ENCODE assay signal across 19 cellular contexts in genomic region chr17:77596491-77597420, GRCh38.
DNase-seq lines count a peak whose midpoint lies in the region; ATAC-seq, FAIRE-seq and TF ChIP-seq lines count a peak whose summit lies in the region.
"Had no signal": no experiment of that assay in that cellular context is flagged by ENCODE, and none has a peak within 500 bp of the region (broad histone marks: within the 10 kb centered on the region; RNA-seq: fewer than 3 reads in every experiment).

No MANE protein-coding gene starts in this region.

- H3K4me2 ChIP-seq in H1 (ENCODE audit: insufficient read depth in 1 of 2, low read depth in 2 of 2, low read length in 2 of 2) (no peak overlapping the region), neuronal stem cell (ENCODE audit: insufficient read depth, low read length, poor library complexity, severe bottlenecking) (no peak overlapping the region)

- TF ChIP-seq CTCF in A673 (conservative IDR thresholded peaks at IDR 0.05; ENCODE audit: low read depth, low read length), result 0 out of 2 replicates have a peak, but pooled peaks have one; percentile 14
- TF ChIP-seq CTCF in HEK293 (tag by site-specific recombination; IDR thresholded peaks at IDR 0.05), result no peak
- TF ChIP-seq CTCF in H1 (IDR thresholded peaks at IDR 0.05; ENCODE audit: control extremely low read depth in 1 of 3, insufficient read depth in 1 of 3, low read depth in 1 of 3, low read length in 3 of 3), result peak in 1 of 3 experiments; percentile 8; a peak in 1 of 4 replicates

- H3K36me3 ChIP-seq in A673 (ENCODE audit: insufficient read depth, low read length, poor library complexity, severe bottlenecking) (no peaks in the 10 kb centered on the region), HEK293 (ENCODE audit: control insufficient read depth in 2 of 2, insufficient read depth in 1 of 2, low read length in 2 of 2) (no peaks in the 10 kb centered on the region), H1 (ENCODE audit: control insufficient read depth in 2 of 4, insufficient read depth in 4 of 4, low read length in 3 of 4) (no peaks in the 10 kb centered on the region), neuronal stem cell (replicated peaks in 1 of 2; ENCODE audit: control insufficient read depth in 2 of 2, insufficient read depth in 2 of 2, low read length in 2 of 2) (no peaks in the 10 kb centered on the region)
- H3K36me3 ChIP-seq in effector memory CD4-positive, alpha-beta T cell (ENCODE audit: control insufficient read depth, insufficient read depth, low read length), result no peaks in the 10 kb centered on the region

- DNase-seq in A673 (ENCODE audit: low spot score) (no peak), H1 (ENCODE audit: low read depth in 1 of 2, low spot score in 2 of 2) (no peak), neuronal stem cell (ENCODE audit: low spot score) (no peak), NCI-H345 treated with DMSO at 0.1 percent for 48 hours (lab: John Stamatoyannopoulos, UW; ENCODE audit: unreplicated experiment) (no peak)
- no peak for DNase-seq in effector memory CD4-positive, alpha-beta T cell
- DNase-seq: AML-193, Caco-2, DMS53, H7, Kasumi-1, NCI-H1105 treated with DMSO at 0.1 percent for 48 hours, NCI-H187, NCI-H446 treated with DMSO at 0.1 percent for 48 hours, NCI-H774, Right ventricle myocardium superior had no signal

- TF ChIP-seq RAD21 in H1 (IDR thresholded peaks at IDR 0.05 in 1 of 2, conservative IDR thresholded peaks at IDR 0.05 in 1 of 2; ENCODE audit: low read depth in 2 of 2, low read length in 2 of 2), result 0 out of 4 replicates have a peak, but pooled peaks of 1 of the 2 experiments have one; percentile 8

- H3K18ac ChIP-seq in H1 (ENCODE audit: extremely low read depth, low read length) (peak overlapping the region; percentile 6; the same call in 1 of the 2 replicates), neuronal stem cell (ENCODE audit: low read length) (peak overlapping the region; percentile 87)

- H4K20me1 ChIP-seq in H1 (replicated peaks in 1 of 2; ENCODE audit: control insufficient read depth in 1 of 2, insufficient read depth in 2 of 2, low read length in 2 of 2), result no peaks in the 10 kb centered on the region

- H3K27ac ChIP-seq in A673 (ENCODE audit: low read depth, low read length, poor library complexity, severe bottlenecking) (no peak overlapping the region), HEK293 (ENCODE audit: extremely low read depth, low read depth, low read length) (no peak overlapping the region), H1 (ENCODE audit: low read depth, low read length) (no peak overlapping the region), neuronal stem cell (replicated peaks; ENCODE audit: low read length) (no peak overlapping the region)
- H3K27ac ChIP-seq in effector memory CD4-positive, alpha-beta T cell (ENCODE audit: insufficient read depth, low read length, poor library complexity, severe bottlenecking), result no peak overlapping the region

- H2AK5ac ChIP-seq in H1 (ENCODE audit: low read depth, low read length), result no peak overlapping the region
- H2AK5ac ChIP-seq in neuronal stem cell (ENCODE audit: low read depth, low read length), result peak overlapping the region; percentile 49

- H3K23ac ChIP-seq in H1 (ENCODE audit: insufficient read length), result no peak overlapping the region
- H3K23ac ChIP-seq in neuronal stem cell (ENCODE audit: low read depth, low read length, poor library complexity), result no peak overlapping the region

- H4K8ac ChIP-seq in H1 (ENCODE audit: extremely low read depth, insufficient read depth, low read length) (no peak overlapping the region), neuronal stem cell (ENCODE audit: low read depth, low read length) (no peak overlapping the region)

- 93% methylated on average over 22 of the region's 22 CpGs; no CpG with 5 or more reads in 1 of the 2 experiments for WGBS in H1 (ENCODE audit: extremely low coverage in 1 of 2, insufficient coverage in 1 of 2, insufficient read length in 1 of 2, insufficient replicate concordance in 2 of 2, low coverage in 1 of 2, low lambda C conversion rate in 2 of 2, missing lambda C conversion rate in 1 of 2), 2 experiments
- no CpG with 5 or more reads among the region's 22 CpGs for WGBS in neuronal stem cell (ENCODE audit: extremely low coverage in 2 of 2, insufficient read length in 2 of 2, insufficient replicate concordance in 1 of 2), 2 donors

- intact Hi-C loops in A673 (cut with micrococcal nuclease; ENCODE audit: unreplicated experiment), result no loop called here

- H2BK15ac ChIP-seq in H1 (ENCODE audit: low read length) (0 out of 2 replicates have a peak overlapping the region, but pooled peaks have one; percentile 16), neuronal stem cell (ENCODE audit: low read length) (peak overlapping the region; percentile 22)

- POLR2A ChIA-PET in A673 (lab: Charles Lee; ENCODE audit: low non-redundant PET) (no interaction called here), HEK293 (lab: Yijun Ruan, JAX) (no interaction called here), H1 (lab: Charles Lee; ENCODE audit: partially characterized antibody) (no interaction called here)

- H3K9me3 ChIP-seq in A673 (ENCODE audit: low read depth, low read length, poor library complexity, severe bottlenecking), result no peaks in the 10 kb centered on the region
- H3K9me3 ChIP-seq in HEK293 (ENCODE audit: control insufficient read depth, insufficient read depth, low read depth, low read length), result no peaks in the 10 kb centered on the region
- H3K9me3 ChIP-seq in H1 (ENCODE audit: insufficient read depth in 2 of 2, low read depth in 1 of 2, low read length in 1 of 2), result no peaks in the 10 kb centered on the region
- H3K9me3 ChIP-seq in neuronal stem cell (replicated peaks in 1 of 2; ENCODE audit: control insufficient read depth in 2 of 2, insufficient read depth in 1 of 2, low read depth in 1 of 2, low read length in 2 of 2), result no peaks in the 10 kb centered on the region
- H3K9me3 ChIP-seq in effector memory CD4-positive, alpha-beta T cell (ENCODE audit: control insufficient read depth, low read length), result no peaks in the 10 kb centered on the region
- H3K9me3 ChIP-seq: Caco-2 had no signal

- H3K56ac ChIP-seq in H1 (replicated peaks; ENCODE audit: insufficient read length, low read depth, low read length), result no peak overlapping the region

- H2AFZ ChIP-seq in H1 (ENCODE audit: low read length), result no peak overlapping the region
- no peak overlapping the region for H2AFZ ChIP-seq in neuronal stem cell (ENCODE audit: low read length)

- no peak overlapping the region for H4K91ac ChIP-seq in H1 (replicated peaks; ENCODE audit: insufficient read length, low read length)
- no peak overlapping the region for H4K91ac ChIP-seq in neuronal stem cell (ENCODE audit: low read depth, low read length, poor library complexity)

- H2BK5ac ChIP-seq in H1 (ENCODE audit: low read depth, low read length), result no peak overlapping the region
- H2BK5ac ChIP-seq in neuronal stem cell (ENCODE audit: low read length), result no peak overlapping the region

- no peak overlapping the region for H3K4ac ChIP-seq in H1 (replicated peaks; ENCODE audit: insufficient read length, low read depth, low read length)
- peak overlapping the region; percentile 8 for H3K4ac ChIP-seq in neuronal stem cell (ENCODE audit: low read length)

- no peak overlapping the region for H3K14ac ChIP-seq in H1 (ENCODE audit: insufficient read length)
- H3K14ac ChIP-seq in neuronal stem cell (ENCODE audit: low read length), result no peak overlapping the region

- H3K79me2 ChIP-seq in H1 (ENCODE audit: control insufficient read depth in 1 of 2, insufficient read depth in 2 of 2, low read length in 2 of 2), result no peaks in the 10 kb centered on the region

- TF ChIP-seq POLR2A in H1 (IDR thresholded peaks at IDR 0.05; ENCODE audit: control extremely low read depth in 1 of 2, low read depth in 2 of 2, low read length in 2 of 2), result no peak

- CTCF ChIA-PET in A673 (lab: Charles Lee), result no interaction called here
- CTCF ChIA-PET in HEK293 (lab: Yijun Ruan, JAX), result interaction anchor here (0.7 to 1.3 kb wide), 2 partner anchors 34 to 1368 kb away, joined by 3 read pairs; no protein-coding TSS in a partner anchor
- CTCF ChIA-PET in H1 (lab: Charles Lee; ENCODE audit: partially characterized antibody), result interaction anchor here (1.0 to 3.9 kb wide), 15 partner anchors 10 to 90 kb away, joined by 3 to 28 read pairs (median 3); no protein-coding TSS in a partner anchor

- H3K4me3 ChIP-seq in A673 (ENCODE audit: low read depth, low read length, poor library complexity, severe bottlenecking) (no peak overlapping the region), HEK293 (ENCODE audit: low read depth, low read length) (no peak overlapping the region), H1 (ENCODE audit: extremely low read depth in 1 of 4, insufficient read depth in 2 of 4, low read depth in 3 of 4, low read length in 4 of 4) (no peak overlapping the region), neuronal stem cell (ENCODE audit: low read length in 2 of 2) (no peak overlapping the region)
- H3K4me3 ChIP-seq in effector memory CD4-positive, alpha-beta T cell (ENCODE audit: insufficient read depth, low read depth, low read length, poor library complexity, severe bottlenecking), result no peak overlapping the region

- TF ChIP-seq EP300 in H1 (IDR thresholded peaks at IDR 0.05; ENCODE audit: borderline replicate concordance in 1 of 2, low read depth in 2 of 2, low read length in 2 of 2), result no peak

- H3K23me2 ChIP-seq in H1 (ENCODE audit: low read depth, low read length), result no peaks in the 10 kb centered on the region

- FAIRE-seq in H1 (lab: Jason Lieb, UNC), result no peak

- H3K79me1 ChIP-seq in H1 (ENCODE audit: low read depth, low read length) (no peaks in the 10 kb centered on the region), neuronal stem cell (ENCODE audit: low read depth, low read length) (no peaks in the 10 kb centered on the region)

- H4K5ac ChIP-seq in H1 (ENCODE audit: insufficient read length, low read depth, low read length), result no peak overlapping the region

- no TSS peak for BruUV-seq in A673 (replicated peaks; lab: Mats Ljungman, UMichigan)

- H3K27me3 ChIP-seq in A673 (replicated peaks; ENCODE audit: insufficient read depth, low read depth, low read length, poor library complexity), result peaks cover 12% of the 10 kb centered on the region
- H3K27me3 ChIP-seq in H1 (replicated peaks in 1 of 4; ENCODE audit: control insufficient read depth in 3 of 4, extremely low read depth in 1 of 4, insufficient read depth in 3 of 4, low read length in 3 of 4), result no peaks in the 10 kb centered on the region; a peak in 1 of 7 replicates
- peaks cover 0 to 7% (median 0%) of the 10 kb centered on the region in 3 experiments for H3K27me3 ChIP-seq in neuronal stem cell (ENCODE audit: control insufficient read depth in 3 of 3, insufficient read depth in 3 of 3, low read depth in 1 of 3, low read length in 3 of 3)
- no peaks in the 10 kb centered on the region for H3K27me3 ChIP-seq in effector memory CD4-positive, alpha-beta T cell (replicated peaks; ENCODE audit: control insufficient read depth, insufficient read depth, low read length, poor library complexity, severe bottlenecking)

- no peak overlapping the region for H2BK20ac ChIP-seq in H1 (ENCODE audit: low read length)

- no peak overlapping the region for H3K9ac ChIP-seq in H1 (replicated peaks in 1 of 4; ENCODE audit: extremely low read depth in 1 of 4, low read depth in 3 of 4, low read length in 3 of 4)
- no peak overlapping the region for H3K9ac ChIP-seq in neuronal stem cell (ENCODE audit: low read depth, low read length, poor library complexity)

- H2BK12ac ChIP-seq in H1 (ENCODE audit: low read depth, low read length) (no peak overlapping the region), neuronal stem cell (ENCODE audit: low read length) (no peak overlapping the region)

- no peak overlapping the region for H2BK120ac ChIP-seq in H1 (replicated peaks; ENCODE audit: low read depth, low read length)
- H2BK120ac ChIP-seq in neuronal stem cell (ENCODE audit: low read depth, low read length), result no peak overlapping the region

- ATAC-seq in activated CD4-positive, CD25-positive, alpha-beta regulatory T cell treated with anti-CD3 and anti-CD28 coated beads, Interleukin-2, amount 50 U/mL, for 24 hours, result no peak
- ATAC-seq in GM21381 (IDR thresholded peaks at IDR 0.05; ENCODE audit: unreplicated experiment), result no peak
- ATAC-seq: SK-N-SH treated with all-trans-retinoic acid at 6 μM for 48 hours had no signal

- H3K4me1 ChIP-seq in A673 (ENCODE audit: insufficient read depth, low read length, poor library complexity, severe bottlenecking), result peaks cover 16% of the 10 kb centered on the region
- H3K4me1 ChIP-seq in HEK293 (ENCODE audit: control insufficient read depth, insufficient read depth, low read length), result peaks cover 5% of the 10 kb centered on the region; the same call in 1 of the 2 replicates
- no peaks in the 10 kb centered on the region; a peak in 1 of 7 replicates for H3K4me1 ChIP-seq in H1 (replicated peaks in 1 of 4; ENCODE audit: control insufficient read depth in 3 of 4, insufficient read depth in 4 of 4, low read length in 3 of 4)
- peaks cover 0 to 12% of the 10 kb centered on the region in 2 donors for H3K4me1 ChIP-seq in neuronal stem cell (ENCODE audit: control insufficient read depth in 2 of 2, insufficient read depth in 1 of 2, low read depth in 1 of 2, low read length in 2 of 2)
- no peaks in the 10 kb centered on the region for H3K4me1 ChIP-seq in effector memory CD4-positive, alpha-beta T cell (ENCODE audit: control insufficient read depth, insufficient read depth, low read length, poor library complexity, severe bottlenecking)
